ENCODE assay signal across 12 cellular contexts in the genomic region with DNA sequence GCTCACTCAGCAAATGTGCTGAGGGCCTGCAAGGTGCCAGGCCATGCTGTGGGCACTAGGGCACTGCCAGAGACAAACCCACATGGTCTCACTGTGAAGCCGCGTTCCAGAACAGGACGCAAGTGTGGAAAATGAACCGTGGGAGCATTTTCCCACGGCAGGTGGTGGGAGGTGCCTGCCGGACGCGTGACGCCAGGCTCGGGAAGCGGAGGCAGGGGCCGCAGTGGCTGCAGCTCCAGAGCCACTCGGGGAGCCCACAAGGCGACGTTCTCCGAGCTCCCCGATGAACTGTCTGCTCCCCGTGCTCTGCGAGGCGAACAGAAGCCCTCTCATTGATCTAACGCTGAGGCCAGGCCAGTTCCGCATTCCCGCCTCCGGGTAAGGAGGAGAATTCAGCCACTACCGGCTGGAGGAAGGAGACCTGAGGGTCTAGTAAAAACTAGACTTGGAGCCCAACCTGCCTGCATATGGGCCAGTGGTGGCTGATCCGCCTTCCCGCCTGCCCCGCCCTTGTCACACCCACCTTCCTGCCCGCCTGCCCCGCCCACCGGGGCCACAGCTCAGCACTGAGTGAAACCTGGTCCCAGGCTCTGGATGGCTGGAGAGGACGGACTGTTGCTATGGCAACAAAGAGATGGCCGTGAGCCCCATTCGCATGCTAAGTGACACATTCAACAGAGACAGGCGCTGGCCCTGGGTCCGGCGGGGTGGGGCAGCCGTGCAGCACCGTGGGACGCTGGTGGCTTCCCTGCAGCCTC. TPM values are rescaled to one million over a fixed set of nuclear protein-coding genes. Genes with fewer than 3 reads are reported as not detected.
A peak's percentile ranks its signal among the peaks of the same experiment; 100 is the strongest.
DNase-seq lines count a peak whose midpoint lies in the region; ATAC-seq, FAIRE-seq and TF ChIP-seq lines count a peak whose summit lies in the region.
"Had no signal": no experiment of that assay in that cellular context is flagged by ENCODE, and none has a peak within 500 bp of the region (broad histone marks: within the 10 kb centered on the region; RNA-seq: fewer than 3 reads in every experiment).

No MANE protein-coding gene starts in this region.

- no peak for TF ChIP-seq RAD21 in HCT116 (IDR thresholded peaks at IDR 0.05; ENCODE audit: low read depth)

- DNase-seq in HCT116 (ENCODE audit: low read depth, low spot score) (no peak), kidney tubule cell (ENCODE audit: low spot score) (peak; percentile 32), KG1 (lab: John Stamatoyannopoulos, UW) (no peak), RCC 7860 (ENCODE audit: low spot score) (no peak), NCI-H2227 (lab: John Stamatoyannopoulos, UW; ENCODE audit: unreplicated experiment) (no peak)
- DNase-seq in activated CD8-positive, alpha-beta T cell treated with anti-CD3 and anti-CD28 coated beads for 36 hours = peak; percentile 53
- DNase-seq: GF-D8 had no signal

- intact Hi-C loops in HCT116 (cut with micrococcal nuclease) = no loop called here
- intact Hi-C loops in activated CD8-positive, alpha-beta T cell treated with anti-CD3 and anti-CD28 coated beads for 36 hours (cut with micrococcal nuclease) = no loop called here

- H3K4me1 ChIP-seq in BLaER1 = peaks cover 62% of the 10 kb centered on the region
- no peaks in the 10 kb centered on the region for H3K4me1 ChIP-seq in HCT116 (ENCODE audit: control insufficient read depth in 1 of 2, insufficient read depth in 2 of 2, low read length in 2 of 2)

- no peak overlapping the region for H3K4me3 Mint-ChIP-seq in activated CD8-positive, alpha-beta T cell treated with anti-CD3 and anti-CD28 coated beads for 36 hours
- H3K4me3 Mint-ChIP-seq: activated naive CD4-positive, alpha-beta T cell treated with anti-CD3 and anti-CD28 coated beads, Interleukin-2, amount 50 U/mL, for 24 hours had no signal

- no peaks in the 10 kb centered on the region for H3K4me1 Mint-ChIP-seq in activated CD8-positive, alpha-beta T cell treated with anti-CD3 and anti-CD28 coated beads for 36 hours (ENCODE audit: low read depth)
- H3K4me1 Mint-ChIP-seq: activated naive CD4-positive, alpha-beta T cell treated with anti-CD3 and anti-CD28 coated beads, Interleukin-2, amount 50 U/mL, for 24 hours had no signal

- no peaks in the 10 kb centered on the region for H3K9me3 ChIP-seq in BLaER1
- H3K9me3 ChIP-seq in HCT116 (ENCODE audit: control insufficient read depth in 1 of 2, insufficient read depth in 1 of 2, low read depth in 1 of 2, low read length in 2 of 2) = no peaks in the 10 kb centered on the region

- H4K20me1 ChIP-seq in BLaER1 = no peaks in the 10 kb centered on the region; the same call in 1 of the 2 replicates
- no peaks in the 10 kb centered on the region for H4K20me1 ChIP-seq in HCT116 (ENCODE audit: insufficient read depth)

- no peaks in the 10 kb centered on the region for H3K79me2 ChIP-seq in HCT116 (ENCODE audit: insufficient read depth, low read length)

- no peaks in the 10 kb centered on the region for H3K9me3 Mint-ChIP-seq in activated CD8-positive, alpha-beta T cell treated with anti-CD3 and anti-CD28 coated beads for 36 hours
- H3K9me3 Mint-ChIP-seq: activated naive CD4-positive, alpha-beta T cell treated with anti-CD3 and anti-CD28 coated beads, Interleukin-2, amount 50 U/mL, for 24 hours had no signal

- CTCF ChIA-PET in HCT116 (lab: Charles Lee) = no interaction called here
- CTCF ChIA-PET in activated CD8-positive, alpha-beta T cell treated with anti-CD3 and anti-CD28 coated beads for 36 hours (lab: Charles Lee) = no interaction called here

- peaks cover 10% of the 10 kb centered on the region for H3K27me3 Mint-ChIP-seq in activated CD8-positive, alpha-beta T cell treated with anti-CD3 and anti-CD28 coated beads for 36 hours

- ATAC-seq in HCT116 (peak; percentile 87), HG02852 (IDR thresholded peaks at IDR 0.05; ENCODE audit: unreplicated experiment) (no peak)
- ATAC-seq in activated CD8-positive, alpha-beta T cell treated with anti-CD3 and anti-CD28 coated beads for 36 hours = peak; percentile 90

- FAIRE-seq in RCC 7860 (lab: Jason Lieb, UNC) = no peak
- FAIRE-seq: HTR-8/SVneo had no signal

- H3K36me3 Mint-ChIP-seq in activated CD8-positive, alpha-beta T cell treated with anti-CD3 and anti-CD28 coated beads for 36 hours (ENCODE audit: low read depth) = no peaks in the 10 kb centered on the region
- H3K36me3 Mint-ChIP-seq: activated naive CD4-positive, alpha-beta T cell treated with anti-CD3 and anti-CD28 coated beads, Interleukin-2, amount 50 U/mL, for 24 hours had no signal

- TF ChIP-seq CTCF in HCT116 (IDR thresholded peaks at IDR 0.05 in 2 of 3, conservative IDR thresholded peaks at IDR 0.05 in 1 of 3; ENCODE audit: borderline replicate concordance in 1 of 3, insufficient read depth in 1 of 3, low read depth in 2 of 3, low read length in 2 of 3) = no peak
- no peak for TF ChIP-seq CTCF in activated CD8-positive, alpha-beta T cell treated with anti-CD3 and anti-CD28 coated beads for 36 hours (IDR thresholded peaks at IDR 0.05)

- POLR2A ChIA-PET in HCT116 (lab: Charles Lee) = no interaction called here
- POLR2A ChIA-PET in activated CD8-positive, alpha-beta T cell treated with anti-CD3 and anti-CD28 coated beads for 36 hours (lab: Charles Lee) = no interaction called here

- no peaks in the 10 kb centered on the region; the same call in 1 of the 2 replicates for H3K27me3 ChIP-seq in BLaER1
- no peaks in the 10 kb centered on the region for H3K27me3 ChIP-seq in HCT116 (ENCODE audit: insufficient read depth, low read length)

- no peaks in the 10 kb centered on the region for H3K9me2 ChIP-seq in HCT116 (ENCODE audit: insufficient read depth)

- H2AFZ ChIP-seq in HCT116 (ENCODE audit: low read depth, low read length, poor library complexity, severe bottlenecking) = no peak overlapping the region

- BruUV-seq in HCT116 (replicated peaks; lab: Mats Ljungman, UMichigan) = no TSS peak

- H3K4me2 ChIP-seq in BLaER1 (peak overlapping the region; percentile 66), HCT116 (ENCODE audit: low read length) (no peak overlapping the region)

- H3K9ac ChIP-seq in BLaER1 (no peak overlapping the region), HCT116 (ENCODE audit: low read length) (no peak overlapping the region)

- H3K36me3 ChIP-seq in BLaER1 (no peaks in the 10 kb centered on the region), HCT116 (ENCODE audit: control insufficient read depth in 1 of 2, insufficient read depth in 2 of 2, low read length in 2 of 2) (no peaks in the 10 kb centered on the region)

- no peak overlapping the region for H3K27ac Mint-ChIP-seq in activated CD8-positive, alpha-beta T cell treated with anti-CD3 and anti-CD28 coated beads for 36 hours
- H3K27ac Mint-ChIP-seq: activated naive CD4-positive, alpha-beta T cell treated with anti-CD3 and anti-CD28 coated beads, Interleukin-2, amount 50 U/mL, for 24 hours had no signal

- RAD21 ChIA-PET in HCT116 (lab: Charles Lee; ENCODE audit: low non-redundant PET in 1 of 2, low total read pairs in 2 of 2, uncharacterized antibody in 2 of 2, unreplicated experiment in 2 of 2) = no interaction called here

- no peak for TF ChIP-seq POLR2A in HCT116 (IDR thresholded peaks at IDR 0.05; ENCODE audit: borderline replicate concordance, extremely low read depth, insufficient read depth, insufficient read length)

- H3K4me3 ChIP-seq in BLaER1 (no peak overlapping the region), HCT116 (replicated peaks in 1 of 2; ENCODE audit: low read depth in 1 of 2, low read length in 2 of 2) (no peak overlapping the region)

- H3K27ac ChIP-seq in BLaER1 (no peak overlapping the region), HCT116 (ENCODE audit: low read depth, low read length) (no peak overlapping the region)

TF ChIP-seq in HCT116, 20 proteins besides CTCF, POLR2A, EP300 and RAD21 (continues in another document):
- TF ChIP-seq ZBTB33 (IDR thresholded peaks at IDR 0.05; ENCODE audit: extremely low read depth, insufficient replicate concordance, low read length) = no peak
- no peak for TF ChIP-seq FOSL1 (IDR thresholded peaks at IDR 0.05; ENCODE audit: low read depth)
- TF ChIP-seq YY1 (IDR thresholded peaks at IDR 0.05; ENCODE audit: extremely low read depth, insufficient replicate concordance, low read depth, low read length) = no peak
- TF ChIP-seq TCF7L2 (IDR thresholded peaks at IDR 0.05; ENCODE audit: borderline replicate concordance, extremely low read depth, insufficient read depth, insufficient read length) = no peak
- TF ChIP-seq CEBPB (IDR thresholded peaks at IDR 0.05; ENCODE audit: low read depth) = no peak
- TF ChIP-seq SRF (IDR thresholded peaks at IDR 0.05; ENCODE audit: low read depth) = no peak
- TF ChIP-seq JUND (IDR thresholded peaks at IDR 0.05) = no peak
- TF ChIP-seq, protein P1, sequence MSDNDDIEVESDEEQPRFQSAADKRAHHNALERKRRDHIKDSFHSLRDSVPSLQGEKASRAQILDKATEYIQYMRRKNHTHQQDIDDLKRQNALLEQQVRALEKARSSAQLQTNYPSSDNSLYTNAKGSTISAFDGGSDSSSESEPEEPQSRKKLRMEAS (IDR thresholded peaks at IDR 0.05) = no peak
- no peak for TF ChIP-seq CBX3 (IDR thresholded peaks at IDR 0.05; ENCODE audit: low read depth)
- TF ChIP-seq POLR2AphosphoS5 (IDR thresholded peaks at IDR 0.05; ENCODE audit: low read depth, low read length) = no peak
- TF ChIP-seq EGR1 (IDR thresholded peaks at IDR 0.05; ENCODE audit: low read depth) = no peak
- no peak for TF ChIP-seq SIN3A (IDR thresholded peaks at IDR 0.05; ENCODE audit: low read depth)
- no peak for TF ChIP-seq ZNF274 (IDR thresholded peaks at IDR 0.05; ENCODE audit: low read depth, low read length)

RNA-seq across cellular contexts. Expression of gene ADGRA1, which starts 13.2 kb away (rescaled TPM):
- not detected for total RNA-seq in HCT116 (2021; ENCODE audit: unreplicated experiment)
- polyA plus RNA-seq in HCT116 (2012) = not detected in 2 replicates
- total RNA-seq in activated CD8-positive, alpha-beta T cell treated with anti-CD3 and anti-CD28 coated beads for 36 hours = not detected
- total RNA-seq: fibroblast of lung had no signal
- polyA plus RNA-seq: fibroblast of lung had no signal

RNA-seq across cellular contexts. Expression of gene KNDC1, which starts 59.1 kb away (rescaled TPM):
- 3.6 TPM for total RNA-seq in HCT116 (2021; ENCODE audit: unreplicated experiment)
- 1.9 and 6.2 TPM in 2 replicates for polyA plus RNA-seq in HCT116 (2012)
- total RNA-seq in activated CD8-positive, alpha-beta T cell treated with anti-CD3 and anti-CD28 coated beads for 36 hours = not detected

Comparison
In these comparisons a context has a peak if more than half of its experiments do, and no peak if none do; other contexts are left out.
1. DNase-seq: peak in activated CD8-positive, alpha-beta T cell treated with anti-CD3 and anti-CD28 coated beads for 36 hours (single experiment) and kidney tubule cell (single experiment); none in HCT116 (single experiment), KG1 (single experiment), RCC 7860 (single experiment) and NCI-H2227 (single experiment).